ENCODE assay signal across 20 cellular contexts in genomic region chr7:152858761-152859160, GRCh38.
"Had no signal": no experiment of that assay in that cellular context is flagged by ENCODE, and none has a peak within 500 bp of the region (broad histone marks: within the 10 kb centered on the region; RNA-seq: fewer than 3 reads in every experiment).

No MANE protein-coding gene starts in this region.

- DNase-seq: IMR-90, Karpas-422, KG1, MG63, NCI-H1092 treated with DMSO at 0.1 percent for 48 hours, NCI-H1436, NCI-H187, NCI-H2029, NCI-H2081 treated with DMSO at 0.1 percent for 48 hours, NCI-H2171, NCI-H226, NCI-H446, NCI-H510A, NCI-H524 treated with DMSO at 0.1 percent for 48 hours, NCI-H69, NCI-H774, RPMI8226, SHP77, SK-N-SH had no signal

- H3K36me3 ChIP-seq: MG63 had no signal

- H3K27me3 ChIP-seq: MG63 had no signal

- H3K4me3 ChIP-seq: MG63 had no signal

- H3K9ac ChIP-seq: SK-N-SH had no signal

- FAIRE-seq: RCC 7860 had no signal

- H3K9me3 ChIP-seq: MG63, SK-N-SH had no signal

- H3K4me2 ChIP-seq: SK-N-SH had no signal
